Comparison of ENCODE assay signal across 24 cellular contexts in genomic region chrX:68930576-68931317, GRCh38.
DNase-seq lines count a peak whose midpoint lies in the region; ATAC-seq and TF ChIP-seq lines count a peak whose summit lies in the region.
"Had no signal": no experiment of that assay in that cellular context is flagged by ENCODE, and none has a peak within 500 bp of the region (broad histone marks: within the 10 kb centered on the region; RNA-seq: fewer than 3 reads in every experiment).

No MANE protein-coding gene starts in this region.

- no peaks in the 10 kb centered on the region for H3K79me1 ChIP-seq in mesendoderm (ENCODE audit: low read length)

- H3K4ac ChIP-seq in mesendoderm (ENCODE audit: low read depth, low read length) = no peak overlapping the region

- H3K27me3 Mint-ChIP-seq in brain = peaks cover 3% of the 10 kb centered on the region

- DNase-seq in left ventricle myocardium inferior (no peak), Right ventricle myocardium superior (no peak), mesendoderm (peak; percentile 10), upper lobe of left lung (no peak), WERI-Rb-1 (no peak), NCI-H524 treated with DMSO at 0.1 percent for 48 hours (lab: John Stamatoyannopoulos, UW) (no peak)
- no peak for DNase-seq in stimulated activated CD4-positive, alpha-beta T cell treated with anti-CD3 and anti-CD28 coated beads, Interleukin-4, amount 100 ng/mL, for 4 hours
- DNase-seq: activated CD4-positive, alpha-beta T cell treated with anti-CD3 and anti-CD28 coated beads for 48 hours; activated T-cell treated with anti-CD3 and anti-CD28 coated beads, Interleukin-2, amount 50 U/mL, for 4 hours; KG1; left colon; MM.1S; mucosa of descending colon; NCI-H1694; NCI-H2171; NCI-H510A treated with DMSO at 0.1 percent for 48 hours; nephron progenitor cell; NK-92 treated with Interleukin-12 subunit alpha and Interleukin-12 subunit beta, amount 100 ng/mL, for 24 hours; pancreas; sigmoid colon had no signal

- intact Hi-C loops in left ventricle myocardium inferior (cut with micrococcal nuclease) = no loop called here
- intact Hi-C loops in Right ventricle myocardium superior (cut with DNase I) = loop anchor here (10.0 kb wide), 1 partner anchor 64 kb away; no protein-coding TSS in a partner anchor

- H3K9me3 Mint-ChIP-seq in brain = peaks cover 0 to 3% (median 0%) of the 10 kb centered on the region in 5 experiments
- H3K9me3 Mint-ChIP-seq: activated T-cell treated with anti-CD3 and anti-CD28 coated beads, Interleukin-2, amount 50 U/mL, for 4 hours; GM23338; T-helper 1 cell treated with Interleukin-12 subunit alpha and Interleukin-12 subunit beta and Interleukin-4 antibody, amounts not matched to agents 30 μg/mL and 1 μg/mL, for 36 hours had no signal

- H3K79me2 ChIP-seq in mesendoderm (ENCODE audit: control insufficient read depth, insufficient read depth, low read length) = no peaks in the 10 kb centered on the region

- no peak for ATAC-seq in Right ventricle myocardium superior (ENCODE audit: poor library complexity)
- no peak for ATAC-seq in upper lobe of left lung (ENCODE audit: low FRiP score in 2 of 2)
- ATAC-seq: activated T-cell treated with anti-CD3 and anti-CD28 coated beads, Interleukin-2, amount 50 U/mL, for 4 hours; GM23338; left colon; mucosa of descending colon had no signal

- no peak overlapping the region for H4K5ac ChIP-seq in mesendoderm (ENCODE audit: low read length)

- H3K9me3 ChIP-seq in left ventricle myocardium inferior (replicated peaks) (no peaks in the 10 kb centered on the region), upper lobe of left lung (no peaks in the 10 kb centered on the region), WERI-Rb-1 (ENCODE audit: severe bottlenecking) (no peaks in the 10 kb centered on the region)
- H3K9me3 ChIP-seq: adrenal gland, mucosa of descending colon, pancreas, sigmoid colon had no signal

- TF ChIP-seq EP300 in upper lobe of left lung (IDR thresholded peaks at IDR 0.05) = no peak

- no peak overlapping the region for H2BK15ac ChIP-seq in mesendoderm (replicated peaks; ENCODE audit: low read depth)

- WGBS in mesendoderm (ENCODE audit: extremely low coverage, insufficient coverage, low lambda C conversion rate) = no CpG with 5 or more reads among the region's 5 CpGs
- 60% methylated on average over 5 of the region's 5 CpGs; no CpG with 5 or more reads in 1 of the 2 donors for whole genome bisulfite sequencing in upper lobe of left lung, 2 donors

- no peak for TF ChIP-seq CTCF in left ventricle myocardium inferior (IDR thresholded peaks at IDR 0.05; ENCODE audit: borderline replicate concordance)
- TF ChIP-seq CTCF in brain (conservative IDR thresholded peaks at IDR 0.05) = no peak
- TF ChIP-seq CTCF in upper lobe of left lung (IDR thresholded peaks at IDR 0.05) = no peak
- TF ChIP-seq CTCF in WERI-Rb-1 (IDR thresholded peaks at IDR 0.05; ENCODE audit: low read depth, low read length) = no peak

- TF ChIP-seq POLR2A in upper lobe of left lung (IDR thresholded peaks at IDR 0.05) = no peak

- H3K4me3 Mint-ChIP-seq in brain = peak overlapping the region in 1 of 5 experiments; percentile 47
- H3K4me3 Mint-ChIP-seq: activated T-cell treated with anti-CD3 and anti-CD28 coated beads, Interleukin-2, amount 50 U/mL, for 4 hours; GM23338; nephron progenitor cell; T-helper 1 cell treated with Interleukin-12 subunit alpha and Interleukin-12 subunit beta and Interleukin-4 antibody, amounts not matched to agents 30 μg/mL and 1 μg/mL, for 36 hours had no signal

- H3K4me2 ChIP-seq in mesendoderm (ENCODE audit: low read length) = no peak overlapping the region
- H3K4me2 ChIP-seq: GM23338 had no signal

- no peak overlapping the region for H2BK120ac ChIP-seq in mesendoderm (ENCODE audit: low read depth, low read length)

- H3K27ac ChIP-seq in left ventricle myocardium inferior (replicated peaks) (peak overlapping the region; percentile 81), mesendoderm (ENCODE audit: low read depth, low read length) (no peak overlapping the region), upper lobe of left lung (peak overlapping the region; percentile 58 to 74 (median 66)), WERI-Rb-1 (no peak overlapping the region)
- H3K27ac ChIP-seq: pancreas had no signal

- H3K4me3 ChIP-seq in left ventricle myocardium inferior (no peak overlapping the region), mesendoderm (ENCODE audit: low read length) (no peak overlapping the region), upper lobe of left lung (no peak overlapping the region), WERI-Rb-1 (ENCODE audit: low read depth, low read length) (no peak overlapping the region)
- H3K4me3 ChIP-seq: adrenal gland, GM23338, mucosa of descending colon, pancreas, sigmoid colon had no signal

- peaks cover 54% of the 10 kb centered on the region for H3K4me1 Mint-ChIP-seq in brain

- no peak overlapping the region for H3K56ac ChIP-seq in mesendoderm (ENCODE audit: low read length)

- H4K8ac ChIP-seq in mesendoderm (ENCODE audit: low read depth, low read length) = no peak overlapping the region

- peaks cover 57% of the 10 kb centered on the region for H3K4me1 ChIP-seq in left ventricle myocardium inferior
- H3K4me1 ChIP-seq in mesendoderm (ENCODE audit: control insufficient read depth, low read depth, low read length) = no peaks in the 10 kb centered on the region
- H3K4me1 ChIP-seq in upper lobe of left lung = peaks cover 0 to 13% (median 0%) of the 10 kb centered on the region in 4 donors
- H3K4me1 ChIP-seq: pancreas had no signal

- H2BK5ac ChIP-seq in mesendoderm (ENCODE audit: low read length) = no peak overlapping the region

- peak overlapping the region in 3 of 5 experiments; percentile 32 to 94 (median 88) for H3K27ac Mint-ChIP-seq in brain
- H3K27ac Mint-ChIP-seq: GM23338; nephron progenitor cell; T-helper 1 cell treated with Interleukin-12 subunit alpha and Interleukin-12 subunit beta and Interleukin-4 antibody, amounts not matched to agents 30 μg/mL and 1 μg/mL, for 36 hours had no signal

- no peaks in the 10 kb centered on the region for H3K36me3 Mint-ChIP-seq in brain

- H3K36me3 ChIP-seq in left ventricle myocardium inferior (no peaks in the 10 kb centered on the region), mesendoderm (ENCODE audit: control insufficient read depth, insufficient read depth, low read length) (no peaks in the 10 kb centered on the region), upper lobe of left lung (no peaks in the 10 kb centered on the region), WERI-Rb-1 (no peaks in the 10 kb centered on the region)
- H3K36me3 ChIP-seq: adrenal gland, pancreas, sigmoid colon had no signal

- no peak overlapping the region for H3K18ac ChIP-seq in mesendoderm (ENCODE audit: low read length)

- no peak overlapping the region for H3K23ac ChIP-seq in mesendoderm (ENCODE audit: low read length)

- H3K27me3 ChIP-seq in left ventricle myocardium inferior (ENCODE audit: low read depth) (no peaks in the 10 kb centered on the region), mesendoderm (ENCODE audit: insufficient read depth, low read length, poor library complexity) (no peaks in the 10 kb centered on the region), upper lobe of left lung (no peaks in the 10 kb centered on the region), WERI-Rb-1 (ENCODE audit: insufficient read depth, low read depth, severe bottlenecking) (no peaks in the 10 kb centered on the region)
- H3K27me3 ChIP-seq: adrenal gland, pancreas, sigmoid colon had no signal

- no peak overlapping the region for H3K9ac ChIP-seq in mesendoderm (ENCODE audit: low read length)

- H2AK5ac ChIP-seq in mesendoderm (ENCODE audit: low read length) = no peak overlapping the region

Comparison
In these comparisons a context has a peak if more than half of its experiments do, and no peak if none do; other contexts are left out.
1. H3K27ac ChIP-seq: peak in left ventricle myocardium inferior (single experiment) and upper lobe of left lung (4 of 4); none in mesendoderm (single experiment) and WERI-Rb-1 (single experiment).